Comparison of ENCODE assay signal across 16 cellular contexts in the genomic region with DNA sequence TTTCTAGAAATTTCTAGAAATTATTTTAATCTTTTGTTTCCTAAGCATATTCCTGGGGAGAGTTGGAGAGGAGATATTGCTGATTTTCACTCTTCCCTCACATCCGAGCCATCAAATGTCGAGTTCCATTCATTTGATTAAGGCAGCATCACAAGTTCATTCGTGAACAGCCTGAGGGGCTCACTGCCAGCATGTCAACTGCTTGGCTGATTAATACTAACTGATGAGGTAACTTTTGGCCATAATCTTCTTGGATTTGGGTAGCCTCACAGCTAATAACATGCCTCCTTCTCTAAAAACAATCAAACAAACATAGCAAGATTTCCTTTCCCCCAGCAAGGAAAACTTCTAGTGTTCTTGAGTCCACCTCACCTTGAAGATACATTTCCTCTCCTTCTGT.
DNase-seq lines count a peak whose midpoint lies in the region; ATAC-seq and TF ChIP-seq lines count a peak whose summit lies in the region.
"Had no signal": no experiment of that assay in that cellular context is flagged by ENCODE, and none has a peak within 500 bp of the region (broad histone marks: within the 10 kb centered on the region; RNA-seq: fewer than 3 reads in every experiment).

No MANE protein-coding gene starts in this region.

- H3K4me1 ChIP-seq in mammary epithelial cell (ENCODE audit: insufficient read depth, low read length) (peaks cover 48% of the 10 kb centered on the region), breast epithelium (peaks cover 0 to 10% of the 10 kb centered on the region in 2 donors), right atrium auricular region (peaks cover 0 to 46% of the 10 kb centered on the region in 2 donors), vagina (peaks cover 30% of the 10 kb centered on the region)

- H3K4me1 Mint-ChIP-seq in activated naive CD8-positive, alpha-beta T cell treated with anti-CD3 and anti-CD28 coated beads, Interleukin-2, amount 50 U/mL, for 24 hours = peaks cover 82% of the 10 kb centered on the region

- H3K27ac ChIP-seq in mammary epithelial cell (ENCODE audit: insufficient read depth, low read depth, low read length) (no peak overlapping the region), breast epithelium (peak overlapping the region in 1 of 2 donors; percentile 52), right atrium auricular region (peak overlapping the region; percentile 44 to 62), vagina (peak overlapping the region; percentile 69)
- H3K27ac ChIP-seq: lower lobe of right lung had no signal

- BruUV-seq in mammary epithelial cell (replicated peaks; lab: Mats Ljungman, UMichigan) = no TSS peak

- H3K9ac ChIP-seq in mammary epithelial cell (ENCODE audit: insufficient read depth, low read length) = no peak overlapping the region

- H3K79me2 ChIP-seq in mammary epithelial cell (ENCODE audit: insufficient read depth, low read length) = peaks cover 30% of the 10 kb centered on the region

- CTCF ChIA-PET in mammary epithelial cell (lab: Charles Lee; ENCODE audit: low non-redundant PET) = interaction anchor here (0.7 kb wide), 1 partner anchor 138 kb away, joined by 3 read pairs; no protein-coding TSS in a partner anchor

- H2AFZ ChIP-seq in mammary epithelial cell (ENCODE audit: low read depth, low read length) = no peak overlapping the region

- TF ChIP-seq POLR2A in breast epithelium (IDR thresholded peaks at IDR 0.05) = no peak
- no peak for TF ChIP-seq POLR2A in vagina (IDR thresholded peaks at IDR 0.05)

- no peak for DNase-seq in mammary epithelial cell
- no peak for DNase-seq in breast epithelium (ENCODE audit: low spot score in 2 of 2)
- no peak for DNase-seq in activated naive CD8-positive, alpha-beta T cell treated with anti-CD3 and anti-CD28 coated beads, Interleukin-2, amount 50 U/mL, for 24 hours
- DNase-seq in right atrium auricular region (ENCODE audit: low spot score) = peak; percentile 69
- no peak for DNase-seq in vagina (ENCODE audit: extremely low spot score in 2 of 2)
- DNase-seq in stimulated activated CD4-positive, alpha-beta T cell treated with anti-CD3 and anti-CD28 coated beads, Interleukin-4, amount 100 ng/mL, for 4 hours = no peak
- DNase-seq in NCI-H345 (lab: John Stamatoyannopoulos, UW) = no peak
- DNase-seq in left colon = no peak
- DNase-seq: activated CD4-positive, alpha-beta T cell treated with anti-CD3 and anti-CD28 coated beads for 4 hours; activated gamma-delta T cell; central memory CD4-positive, alpha-beta T cell; DND-41; lower lobe of right lung; NCI-H1048; NCI-H524; T-helper 1 cell had no signal

- H3K4me2 ChIP-seq in mammary epithelial cell (ENCODE audit: insufficient read depth, low read depth, low read length) = peak overlapping the region; percentile 7

- peaks cover 34% of the 10 kb centered on the region for H3K36me3 Mint-ChIP-seq in activated naive CD8-positive, alpha-beta T cell treated with anti-CD3 and anti-CD28 coated beads, Interleukin-2, amount 50 U/mL, for 24 hours (ENCODE audit: low read depth)

- H3K4me3 Mint-ChIP-seq in activated naive CD8-positive, alpha-beta T cell treated with anti-CD3 and anti-CD28 coated beads, Interleukin-2, amount 50 U/mL, for 24 hours = peak overlapping the region; percentile 46

- 39% methylated on average over 3 of the region's 3 CpGs for WGBS in mammary epithelial cell (ENCODE audit: low coverage, missing lambda C conversion rate)

- TF ChIP-seq CTCF in mammary epithelial cell (conservative IDR thresholded peaks at IDR 0.05 in 1 of 2, IDR thresholded peaks at IDR 0.05 in 1 of 2; ENCODE audit: extremely low read depth in 1 of 2, insufficient read depth in 1 of 2, low read depth in 1 of 2, low read length in 2 of 2) (no peak), breast epithelium (IDR thresholded peaks at IDR 0.05) (no peak), right atrium auricular region (IDR thresholded peaks at IDR 0.05) (no peak), vagina (IDR thresholded peaks at IDR 0.05) (no peak)

- no peak for ATAC-seq in activated naive CD8-positive, alpha-beta T cell treated with anti-CD3 and anti-CD28 coated beads, Interleukin-2, amount 50 U/mL, for 24 hours
- no peak for ATAC-seq in left colon

- no peaks in the 10 kb centered on the region for H4K20me1 ChIP-seq in mammary epithelial cell (ENCODE audit: insufficient read depth, low read length)

- H3K9me3 ChIP-seq in mammary epithelial cell (replicated peaks; ENCODE audit: insufficient read depth, low read length) (no peaks in the 10 kb centered on the region), breast epithelium (no peaks in the 10 kb centered on the region), right atrium auricular region (no peaks in the 10 kb centered on the region), vagina (no peaks in the 10 kb centered on the region)
- H3K9me3 ChIP-seq: lower lobe of right lung had no signal

- intact Hi-C loops in mammary epithelial cell (cut with micrococcal nuclease) = loop anchor here (10.0 kb wide), 1 partner anchor 1933 kb away; the partner anchor contains the start of gene PNLIPRP3
- intact Hi-C loops in breast epithelium (cut with DNase I; ENCODE audit: low total_unique reads) = no loop called here
- intact Hi-C loops in vagina (cut with DNase I) = no loop called here
- intact Hi-C loops in left colon (cut with DNase I, micrococcal nuclease) = no loop called here

- H3K9me3 Mint-ChIP-seq in activated naive CD8-positive, alpha-beta T cell treated with anti-CD3 and anti-CD28 coated beads, Interleukin-2, amount 50 U/mL, for 24 hours = no peaks in the 10 kb centered on the region

- no peaks in the 10 kb centered on the region for H3K36me3 ChIP-seq in mammary epithelial cell (ENCODE audit: insufficient read depth, low read length)
- H3K36me3 ChIP-seq in breast epithelium = no peaks in the 10 kb centered on the region
- peaks cover 56% of the 10 kb centered on the region for H3K36me3 ChIP-seq in right atrium auricular region
- peaks cover 0 to 4% of the 10 kb centered on the region in 2 donors for H3K36me3 ChIP-seq in vagina

- in situ Hi-C loops in mammary epithelial cell (cut with MboI; ENCODE audit: low sequenced_read_pairs in 2 of 2) = no loop called here

- peak overlapping the region; percentile 86 for H3K27ac Mint-ChIP-seq in activated naive CD8-positive, alpha-beta T cell treated with anti-CD3 and anti-CD28 coated beads, Interleukin-2, amount 50 U/mL, for 24 hours

- H3K27me3 ChIP-seq in mammary epithelial cell (ENCODE audit: insufficient read depth, low read length) (no peaks in the 10 kb centered on the region), breast epithelium (no peaks in the 10 kb centered on the region), right atrium auricular region (no peaks in the 10 kb centered on the region), vagina (no peaks in the 10 kb centered on the region)

- no peaks in the 10 kb centered on the region for H3K27me3 Mint-ChIP-seq in activated naive CD8-positive, alpha-beta T cell treated with anti-CD3 and anti-CD28 coated beads, Interleukin-2, amount 50 U/mL, for 24 hours

- dilution Hi-C loops in mammary epithelial cell (cut with HindIII; ENCODE audit: low sequenced_read_pairs) = no loop called here

- H3K4me3 ChIP-seq in mammary epithelial cell (replicated peaks in 1 of 3; ENCODE audit: insufficient read depth in 1 of 3, low read depth in 2 of 3, low read length in 3 of 3) (no peak overlapping the region), breast epithelium (no peak overlapping the region), right atrium auricular region (no peak overlapping the region), vagina (no peak overlapping the region)
- H3K4me3 ChIP-seq: lower lobe of right lung had no signal
